ENCODE assay signal across 9 cellular contexts in genomic region chr15:66617137-66618090, GRCh38. TPM values are rescaled to one million over a fixed set of nuclear protein-coding genes. Genes with fewer than 3 reads are reported as not detected.
DNase-seq lines count a peak whose midpoint lies in the region; ATAC-seq, FAIRE-seq and TF ChIP-seq lines count a peak whose summit lies in the region.
"Had no signal": no experiment of that assay in that cellular context is flagged by ENCODE, and none has a peak within 500 bp of the region (broad histone marks: within the 10 kb centered on the region; RNA-seq: fewer than 3 reads in every experiment).

No MANE protein-coding gene starts in this region.

- ATAC-seq in A549 = peak in 1 of 2 experiments; percentile 54; a peak in 3 of 6 replicates
- ATAC-seq in lung (ENCODE audit: insufficient read depth, low FRiP score) = peak; percentile 73
- no peak for ATAC-seq in GM19328 (IDR thresholded peaks at IDR 0.05; ENCODE audit: unreplicated experiment)
- no peak for ATAC-seq in activated CD4-positive, CD25-positive, alpha-beta regulatory T cell treated with anti-CD3 and anti-CD28 coated beads, Interleukin-2, amount 50 U/mL, for 24 hours

- H3K9me3 ChIP-seq in A549 (no peaks in the 10 kb centered on the region), lung (ENCODE audit: control insufficient read depth in 2 of 2, insufficient read depth in 1 of 2, low read length in 1 of 2) (no peaks in the 10 kb centered on the region), tibial artery (no peaks in the 10 kb centered on the region)

- intact Hi-C loops in tibial artery (cut with DNase I; ENCODE audit: low total_unique reads) = loop anchor here (5.0 kb wide), 2 partner anchors 155 to 235 kb away; no protein-coding TSS in a partner anchor

- H3K4me1 ChIP-seq in A549 = peaks cover 18% of the 10 kb centered on the region
- H3K4me1 ChIP-seq in lung (ENCODE audit: control insufficient read depth in 2 of 2, insufficient read depth in 2 of 2, low read length in 2 of 2) = peaks cover 2 to 25% of the 10 kb centered on the region in 2 donors
- peaks cover 0 to 58% (median 47%) of the 10 kb centered on the region in 4 donors for H3K4me1 ChIP-seq in tibial artery

- DNase-seq in A549 (ENCODE audit: low read depth in 1 of 2, low spot score in 1 of 2) (peak in 1 of 2 experiments; percentile 48), LoVo (ENCODE audit: low spot score) (peak; percentile 68), cerebellum (ENCODE audit: low spot score) (peak; percentile 12), lung (ENCODE audit: low spot score) (peak; percentile 68), tibial artery (peak; percentile 88 to 93), NCI-H1092 treated with DMSO at 0.1 percent for 48 hours (lab: John Stamatoyannopoulos, UW) (no peak)

- TF ChIP-seq CTCF in A549 (IDR thresholded peaks at IDR 0.05) (no peak), lung (IDR thresholded peaks at IDR 0.05; ENCODE audit: control extremely low read depth, extremely low read depth) (no peak), tibial artery (IDR thresholded peaks at IDR 0.05) (no peak)

- no peak for FAIRE-seq in A549 (lab: Jason Lieb, UNC)
- FAIRE-seq: G401.6 had no signal

- TF ChIP-seq EP300 in A549 (IDR thresholded peaks at IDR 0.05) = no peak

- POLR2A ChIA-PET in A549 (lab: Yijun Ruan, JAX) = no interaction called here

- H3K36me3 ChIP-seq in lung (ENCODE audit: control insufficient read depth in 2 of 2, insufficient read depth in 2 of 2, low read length in 2 of 2) (no peaks in the 10 kb centered on the region), tibial artery (no peaks in the 10 kb centered on the region)

- CTCF ChIA-PET in A549 (lab: Yijun Ruan, JAX) = interaction anchor here (0.6 to 7.0 kb wide), 14 partner anchors 11 to 1409 kb away, joined by 3 to 119 read pairs (median 6); partner anchors contain the start of gene SMAD6

- TF ChIP-seq POLR2A in A549 (IDR thresholded peaks at IDR 0.05; ENCODE audit: low read length) = no peak

- H3K27ac ChIP-seq in A549 = peak overlapping the region; percentile 14 to 66; a peak in 4 of 6 replicates
- H3K27ac ChIP-seq in lung (ENCODE audit: low read depth in 1 of 2, low read length in 1 of 2) = peak overlapping the region; percentile 65 to 68
- H3K27ac ChIP-seq in tibial artery = peak overlapping the region; percentile 80

- H3K27me3 ChIP-seq in lung (ENCODE audit: control insufficient read depth, insufficient read depth) = no peaks in the 10 kb centered on the region
- H3K27me3 ChIP-seq in tibial artery = no peaks in the 10 kb centered on the region

- H3K4me2 ChIP-seq in A549 = peak overlapping the region; percentile 14; the same call in 2 of the 3 replicates

- no peak overlapping the region for H3K4me3 ChIP-seq in A549
- no peak overlapping the region for H3K4me3 ChIP-seq in lung
- no peak overlapping the region for H3K4me3 ChIP-seq in tibial artery

- no peak for TF ChIP-seq RAD21 in A549 (conservative IDR thresholded peaks at IDR 0.05 in 1 of 2, IDR thresholded peaks at IDR 0.05 in 1 of 2)

- WGBS in A549 (ENCODE audit: missing lambda C conversion rate) = 64% methylated on average over 15 of the region's 15 CpGs
- WGBS in lung, 2 donors = 8 to 17% methylated on average over 15 of the region's 15 CpGs

TF ChIP-seq in A549, 52 proteins besides CTCF, POLR2A, EP300 and RAD21:
- no peak for TF ChIP-seq FOSL2 (IDR thresholded peaks at IDR 0.05)
- TF ChIP-seq FOSL2 (CRISPR knock-in tag; IDR thresholded peaks at IDR 0.05) = peak; percentile 25; the same call in 1 of the 2 replicates
- no peak for TF ChIP-seq KDM5A (IDR thresholded peaks at IDR 0.05)
TF ChIP-seq in A549: peak in this region for 1.

RNA-seq across cellular contexts. Expression of gene LCTL, which starts 51.6 kb away (rescaled TPM):
- polyA plus RNA-seq in A549 (2011; rRNA removed) (not detected in 2 replicates), A549 (2017; fragmentation: RNase III; extraction: RNeasy Plus Mini Kit Qiagen cat#74134 plus additional on column Dnase treatment) (0.05 TPM in 1 of 3 replicates, not detected in the others), lung (not detected)
- not detected in 2 replicates for polyA plus RNA-seq in A549 (2012; cell fraction: cytosol; rRNA removed)
- polyA plus RNA-seq in A549 (2012; cell fraction: nucleus; rRNA removed) = not detected in 2 replicates
- not detected in 2 replicates for polyA minus RNA-seq in A549 (2011; rRNA and poly(A)+ RNA removed)
- total RNA-seq in cerebellum (not detected), lung (not detected)
